ENCODE assay signal across 1 cellular context in the genomic region with DNA sequence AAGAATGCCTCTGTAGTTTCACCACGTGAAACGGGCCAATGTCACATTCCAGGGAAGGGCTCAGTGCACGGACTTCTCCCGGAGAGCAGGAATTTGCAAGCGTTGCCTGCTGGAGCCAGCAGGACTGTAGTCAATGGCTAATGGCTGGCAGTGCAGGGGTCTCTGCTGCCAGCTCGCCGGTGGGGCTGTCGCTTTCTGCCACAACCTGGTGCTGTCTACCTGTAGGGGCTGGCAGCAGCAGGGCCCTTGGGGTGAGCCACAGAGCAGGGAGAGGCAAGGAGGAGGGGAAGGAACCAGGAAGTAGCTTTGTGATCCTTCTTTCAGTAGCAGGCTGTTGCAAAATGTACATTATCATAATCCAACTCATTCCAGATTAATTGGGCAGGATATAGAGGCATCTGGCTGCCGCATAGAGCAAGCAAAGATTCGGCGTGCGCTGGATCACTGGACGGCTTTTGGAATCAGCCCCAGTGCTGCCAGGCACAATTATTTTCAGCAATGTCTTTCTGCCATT.
TF ChIP-seq lines count a peak whose summit lies in the region.

No MANE protein-coding gene starts in this region.

TF ChIP-seq in GM23338, 12 proteins besides CTCF, POLR2A, EP300 and RAD21:
- TF ChIP-seq CREB1 (CRISPR knock-in tag; IDR thresholded peaks at IDR 0.05; ENCODE audit: low read depth) (no peak), ZNF331 (CRISPR knock-in tag; IDR thresholded peaks at IDR 0.05; ENCODE audit: low read depth) (peak; percentile 58; the same call in 1 of the 2 replicates), NANOG (IDR thresholded peaks at IDR 0.05; ENCODE audit: borderline replicate concordance) (no peak), POLR2AphosphoS5 (IDR thresholded peaks at IDR 0.05; ENCODE audit: low read depth) (no peak), ZNF114 (CRISPR knock-in tag; IDR thresholded peaks at IDR 0.05) (no peak)
- TF ChIP-seq, protein P1, sequence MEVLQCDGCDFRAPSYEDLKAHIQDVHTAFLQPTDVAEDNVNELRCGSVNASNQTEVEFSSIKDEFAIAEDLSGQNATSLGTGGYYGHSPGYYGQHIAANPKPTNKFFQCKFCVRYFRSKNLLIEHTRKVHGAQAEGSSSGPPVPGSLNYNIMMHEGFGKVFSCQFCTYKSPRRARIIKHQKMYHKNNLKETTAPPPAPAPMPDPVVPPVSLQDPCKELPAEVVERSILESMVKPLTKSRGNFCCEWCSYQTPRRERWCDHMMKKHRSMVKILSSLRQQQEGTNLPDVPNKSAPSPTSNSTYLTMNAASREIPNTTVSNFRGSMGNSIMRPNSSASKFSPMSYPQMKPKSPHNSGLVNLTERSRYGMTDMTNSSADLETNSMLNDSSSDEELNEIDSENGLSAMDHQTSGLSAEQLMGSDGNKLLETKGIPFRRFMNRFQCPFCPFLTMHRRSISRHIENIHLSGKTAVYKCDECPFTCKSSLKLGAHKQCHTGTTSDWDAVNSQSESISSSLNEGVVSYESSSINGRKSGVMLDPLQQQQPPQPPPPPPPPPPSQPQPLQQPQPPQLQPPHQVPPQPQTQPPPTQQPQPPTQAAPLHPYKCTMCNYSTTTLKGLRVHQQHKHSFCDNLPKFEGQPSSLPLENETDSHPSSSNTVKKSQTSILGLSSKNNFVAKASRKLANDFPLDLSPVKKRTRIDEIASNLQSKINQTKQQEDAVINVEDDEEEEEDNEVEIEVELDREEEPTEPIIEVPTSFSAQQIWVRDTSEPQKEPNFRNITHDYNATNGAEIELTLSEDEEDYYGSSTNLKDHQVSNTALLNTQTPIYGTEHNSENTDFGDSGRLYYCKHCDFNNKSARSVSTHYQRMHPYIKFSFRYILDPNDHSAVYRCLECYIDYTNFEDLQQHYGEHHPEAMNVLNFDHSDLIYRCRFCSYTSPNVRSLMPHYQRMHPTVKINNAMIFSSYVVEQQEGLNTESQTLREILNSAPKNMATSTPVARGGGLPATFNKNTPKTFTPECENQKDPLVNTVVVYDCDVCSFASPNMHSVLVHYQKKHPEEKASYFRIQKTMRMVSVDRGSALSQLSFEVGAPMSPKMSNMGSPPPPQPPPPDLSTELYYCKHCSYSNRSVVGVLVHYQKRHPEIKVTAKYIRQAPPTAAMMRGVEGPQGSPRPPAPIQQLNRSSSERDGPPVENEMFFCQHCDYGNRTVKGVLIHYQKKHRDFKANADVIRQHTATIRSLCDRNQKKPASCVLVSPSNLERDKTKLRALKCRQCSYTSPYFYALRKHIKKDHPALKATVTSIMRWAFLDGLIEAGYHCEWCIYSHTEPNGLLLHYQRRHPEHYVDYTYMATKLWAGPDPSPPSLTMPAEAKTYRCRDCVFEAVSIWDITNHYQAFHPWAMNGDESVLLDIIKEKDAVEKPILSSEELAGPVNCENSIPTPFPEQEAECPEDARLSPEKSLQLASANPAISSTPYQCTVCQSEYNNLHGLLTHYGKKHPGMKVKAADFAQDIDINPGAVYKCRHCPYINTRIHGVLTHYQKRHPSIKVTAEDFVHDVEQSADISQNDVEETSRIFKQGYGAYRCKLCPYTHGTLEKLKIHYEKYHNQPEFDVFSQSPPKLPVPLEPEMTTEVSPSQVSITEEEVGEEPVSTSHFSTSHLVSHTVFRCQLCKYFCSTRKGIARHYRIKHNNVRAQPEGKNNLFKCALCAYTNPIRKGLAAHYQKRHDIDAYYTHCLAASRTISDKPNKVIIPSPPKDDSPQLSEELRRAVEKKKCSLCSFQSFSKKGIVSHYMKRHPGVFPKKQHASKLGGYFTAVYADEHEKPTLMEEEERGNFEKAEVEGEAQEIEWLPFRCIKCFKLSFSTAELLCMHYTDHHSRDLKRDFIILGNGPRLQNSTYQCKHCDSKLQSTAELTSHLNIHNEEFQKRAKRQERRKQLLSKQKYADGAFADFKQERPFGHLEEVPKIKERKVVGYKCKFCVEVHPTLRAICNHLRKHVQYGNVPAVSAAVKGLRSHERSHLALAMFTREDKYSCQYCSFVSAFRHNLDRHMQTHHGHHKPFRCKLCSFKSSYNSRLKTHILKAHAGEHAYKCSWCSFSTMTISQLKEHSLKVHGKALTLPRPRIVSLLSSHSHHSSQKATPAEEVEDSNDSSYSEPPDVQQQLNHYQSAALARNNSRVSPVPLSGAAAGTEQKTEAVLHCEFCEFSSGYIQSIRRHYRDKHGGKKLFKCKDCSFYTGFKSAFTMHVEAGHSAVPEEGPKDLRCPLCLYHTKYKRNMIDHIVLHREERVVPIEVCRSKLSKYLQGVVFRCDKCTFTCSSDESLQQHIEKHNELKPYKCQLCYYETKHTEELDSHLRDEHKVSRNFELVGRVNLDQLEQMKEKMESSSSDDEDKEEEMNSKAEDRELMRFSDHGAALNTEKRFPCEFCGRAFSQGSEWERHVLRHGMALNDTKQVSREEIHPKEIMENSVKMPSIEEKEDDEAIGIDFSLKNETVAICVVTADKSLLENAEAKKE (CRISPR knock-in tag; IDR thresholded peaks at IDR 0.05): no peak
- TF ChIP-seq, protein P2, sequence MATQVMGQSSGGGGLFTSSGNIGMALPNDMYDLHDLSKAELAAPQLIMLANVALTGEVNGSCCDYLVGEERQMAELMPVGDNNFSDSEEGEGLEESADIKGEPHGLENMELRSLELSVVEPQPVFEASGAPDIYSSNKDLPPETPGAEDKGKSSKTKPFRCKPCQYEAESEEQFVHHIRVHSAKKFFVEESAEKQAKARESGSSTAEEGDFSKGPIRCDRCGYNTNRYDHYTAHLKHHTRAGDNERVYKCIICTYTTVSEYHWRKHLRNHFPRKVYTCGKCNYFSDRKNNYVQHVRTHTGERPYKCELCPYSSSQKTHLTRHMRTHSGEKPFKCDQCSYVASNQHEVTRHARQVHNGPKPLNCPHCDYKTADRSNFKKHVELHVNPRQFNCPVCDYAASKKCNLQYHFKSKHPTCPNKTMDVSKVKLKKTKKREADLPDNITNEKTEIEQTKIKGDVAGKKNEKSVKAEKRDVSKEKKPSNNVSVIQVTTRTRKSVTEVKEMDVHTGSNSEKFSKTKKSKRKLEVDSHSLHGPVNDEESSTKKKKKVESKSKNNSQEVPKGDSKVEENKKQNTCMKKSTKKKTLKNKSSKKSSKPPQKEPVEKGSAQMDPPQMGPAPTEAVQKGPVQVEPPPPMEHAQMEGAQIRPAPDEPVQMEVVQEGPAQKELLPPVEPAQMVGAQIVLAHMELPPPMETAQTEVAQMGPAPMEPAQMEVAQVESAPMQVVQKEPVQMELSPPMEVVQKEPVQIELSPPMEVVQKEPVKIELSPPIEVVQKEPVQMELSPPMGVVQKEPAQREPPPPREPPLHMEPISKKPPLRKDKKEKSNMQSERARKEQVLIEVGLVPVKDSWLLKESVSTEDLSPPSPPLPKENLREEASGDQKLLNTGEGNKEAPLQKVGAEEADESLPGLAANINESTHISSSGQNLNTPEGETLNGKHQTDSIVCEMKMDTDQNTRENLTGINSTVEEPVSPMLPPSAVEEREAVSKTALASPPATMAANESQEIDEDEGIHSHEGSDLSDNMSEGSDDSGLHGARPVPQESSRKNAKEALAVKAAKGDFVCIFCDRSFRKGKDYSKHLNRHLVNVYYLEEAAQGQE (IDR thresholded peaks at IDR 0.05; ENCODE audit: unreplicated experiment): no peak
